ENCODE assay signal across 29 cellular contexts in the genomic region with DNA sequence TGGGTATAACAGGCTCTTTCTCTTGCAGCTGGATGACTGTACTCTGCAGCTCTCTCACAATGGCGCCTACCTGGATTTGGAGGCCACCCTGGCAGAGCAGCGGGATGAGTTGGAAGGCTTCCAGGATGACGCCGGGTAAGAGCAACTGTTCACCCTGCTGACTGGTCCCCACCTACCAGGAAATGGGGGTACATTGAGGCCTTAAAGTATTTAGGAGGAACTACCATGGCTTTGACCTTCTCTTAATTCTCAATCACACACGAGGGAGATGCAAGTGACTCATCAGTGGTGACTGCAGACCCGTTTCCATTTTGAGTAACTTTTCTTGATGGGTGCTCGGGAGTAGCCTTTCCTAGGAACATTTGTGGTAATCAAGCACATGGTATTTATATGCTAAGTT. TPM values are rescaled to one million over a fixed set of nuclear protein-coding genes. Genes with fewer than 3 reads are reported as not detected.
DNase-seq lines count a peak whose midpoint lies in the region; ATAC-seq, FAIRE-seq and TF ChIP-seq lines count a peak whose summit lies in the region.
"Had no signal": no experiment of that assay in that cellular context is flagged by ENCODE, and none has a peak within 500 bp of the region (broad histone marks: within the 10 kb centered on the region; RNA-seq: fewer than 3 reads in every experiment).

No MANE protein-coding gene starts in this region.

- intact Hi-C loops in MCF 10A (cut with micrococcal nuclease) (no loop called here), breast epithelium (cut with DNase I; ENCODE audit: low total_unique reads) (no loop called here), Calu3 (cut with micrococcal nuclease; ENCODE audit: unreplicated experiment) (no loop called here)

- H3K27me3 Mint-ChIP-seq in MCF 10A (ENCODE audit: insufficient read depth, unreplicated experiment), result no peaks in the 10 kb centered on the region
- H3K27me3 Mint-ChIP-seq in Calu3 (ENCODE audit: unreplicated experiment), result no peaks in the 10 kb centered on the region
- H3K27me3 Mint-ChIP-seq: brain; CD4-positive, CD25-positive, alpha-beta regulatory T cell had no signal

- peaks cover 12% of the 10 kb centered on the region for H3K36me3 Mint-ChIP-seq in MCF 10A (ENCODE audit: insufficient read depth, unreplicated experiment)
- no peaks in the 10 kb centered on the region for H3K36me3 Mint-ChIP-seq in Calu3 (ENCODE audit: insufficient read depth, unreplicated experiment)
- H3K36me3 Mint-ChIP-seq: CD4-positive, CD25-positive, alpha-beta regulatory T cell; natural killer cell; stimulated activated effector memory CD8-positive, alpha-beta T cell treated with anti-CD3 and anti-CD28 coated beads, Interleukin-12 subunit alpha, Interleukin-12 subunit beta, amount 100 ng/mL, for 72 hours had no signal

- H3K36me3 ChIP-seq in breast epithelium, result no peaks in the 10 kb centered on the region
- H3K36me3 ChIP-seq: upper lobe of right lung had no signal

- no peaks in the 10 kb centered on the region for H3K27me3 ChIP-seq in breast epithelium
- H3K27me3 ChIP-seq: dorsolateral prefrontal cortex had no signal

- BruUV-seq in MCF 10A (replicated peaks; lab: Mats Ljungman, UMichigan) (no TSS peak), Calu3 (replicated peaks; lab: Mats Ljungman, UMichigan) (no TSS peak)

- DNase-seq in MCF 10A (ENCODE audit: unreplicated experiment) (peak; percentile 31), breast epithelium (ENCODE audit: low spot score in 2 of 2) (no peak), RCC 7860 (ENCODE audit: low spot score) (peak; percentile 29), epithelial cell of prostate (ENCODE audit: low read depth, low spot score) (no peak), Calu3 (no peak)
- DNase-seq: activated CD4-positive, CD25-positive, alpha-beta regulatory T cell; activated naive CD4-positive, alpha-beta T cell treated with Interleukin-2 at 50 U/mL for 16 hours; CD4-positive, CD25-positive, alpha-beta regulatory T cell; dorsolateral prefrontal cortex; H9; Kasumi-1; left cardiac atrium; natural killer cell; NCI-H446 treated with DMSO at 0.1 percent for 48 hours; NCI-H774; nucleus accumbens; T-helper 1 cell; upper lobe of right lung had no signal

- no peak for TF ChIP-seq POLR2A in breast epithelium (IDR thresholded peaks at IDR 0.05)

- H3K4me1 Mint-ChIP-seq in MCF 10A (ENCODE audit: insufficient read depth, unreplicated experiment) (peaks cover 13% of the 10 kb centered on the region), Calu3 (ENCODE audit: low read depth, unreplicated experiment) (peaks cover 21% of the 10 kb centered on the region)
- H3K4me1 Mint-ChIP-seq: CD4-positive, CD25-positive, alpha-beta regulatory T cell; natural killer cell; stimulated activated effector memory CD8-positive, alpha-beta T cell treated with anti-CD3 and anti-CD28 coated beads, Interleukin-12 subunit alpha, Interleukin-12 subunit beta, amount 100 ng/mL, for 72 hours had no signal

- FAIRE-seq in RCC 7860 (lab: Jason Lieb, UNC), result no peak
- FAIRE-seq: A204.1, endometrium had no signal

- no peak for ATAC-seq in HG03196 (IDR thresholded peaks at IDR 0.05; ENCODE audit: unreplicated experiment)
- no peak for ATAC-seq in GM19463 (IDR thresholded peaks at IDR 0.05; ENCODE audit: unreplicated experiment)
- ATAC-seq in GM21619 (IDR thresholded peaks at IDR 0.05; ENCODE audit: unreplicated experiment), result no peak
- ATAC-seq: natural killer cell, upper lobe of right lung had no signal

- no peaks in the 10 kb centered on the region for H3K4me1 ChIP-seq in breast epithelium
- H3K4me1 ChIP-seq: upper lobe of right lung had no signal

- peak overlapping the region; percentile 63 for H3K27ac Mint-ChIP-seq in MCF 10A (ENCODE audit: low read depth, unreplicated experiment)
- no peak overlapping the region for H3K27ac Mint-ChIP-seq in Calu3 (ENCODE audit: unreplicated experiment)
- H3K27ac Mint-ChIP-seq: activated T-helper 1 cell treated with anti-CD3 and anti-CD28 coated beads, Interleukin-12 subunit alpha, Interleukin-12 subunit beta, Interleukin-2, Interleukin-4 antibody, amounts not matched to agents 30 ng/mL and 10 ng/mL and 1 ng/mL, durations not matched to agents 14 hours and 24 hours and 36 hours; CD4-positive, CD25-positive, alpha-beta regulatory T cell; H9; natural killer cell; stimulated activated effector memory CD8-positive, alpha-beta T cell treated with anti-CD3 and anti-CD28 coated beads, Interleukin-12 subunit alpha, Interleukin-12 subunit beta, amount 100 ng/mL, for 72 hours had no signal

- H3K9me3 Mint-ChIP-seq in MCF 10A (ENCODE audit: unreplicated experiment) (no peaks in the 10 kb centered on the region), Calu3 (ENCODE audit: low read depth, unreplicated experiment) (no peaks in the 10 kb centered on the region)
- H3K9me3 Mint-ChIP-seq: activated T-helper 1 cell treated with anti-CD3 and anti-CD28 coated beads, Interleukin-12 subunit alpha, Interleukin-12 subunit beta, Interleukin-2, Interleukin-4 antibody, amounts not matched to agents 30 ng/mL and 10 ng/mL and 1 ng/mL, durations not matched to agents 14 hours and 24 hours and 36 hours; H9; natural killer cell; stimulated activated effector memory CD8-positive, alpha-beta T cell treated with anti-CD3 and anti-CD28 coated beads, Interleukin-12 subunit alpha, Interleukin-12 subunit beta, amount 100 ng/mL, for 72 hours had no signal

- no peak for TF ChIP-seq CTCF in MCF 10A (IDR thresholded peaks at IDR 0.05; ENCODE audit: unreplicated experiment)
- TF ChIP-seq CTCF in breast epithelium (IDR thresholded peaks at IDR 0.05), result no peak
- no peak for TF ChIP-seq CTCF in Calu3 (IDR thresholded peaks at IDR 0.05; ENCODE audit: unreplicated experiment)

- CTCF ChIA-PET in MCF 10A (lab: Yijun Ruan, JAX) (interaction anchor here (0.6 kb wide), 1 partner anchor 21 kb away, joined by 3 read pairs; no protein-coding TSS in a partner anchor), Calu3 (lab: Charles Lee) (interaction anchor here (0.6 kb wide), 1 partner anchor 338 kb away, joined by 3 read pairs; no protein-coding TSS in a partner anchor)

- H3K4me3 Mint-ChIP-seq in MCF 10A (ENCODE audit: unreplicated experiment), result no peak overlapping the region
- no peak overlapping the region for H3K4me3 Mint-ChIP-seq in Calu3 (ENCODE audit: low read depth, unreplicated experiment)
- H3K4me3 Mint-ChIP-seq: activated T-helper 1 cell treated with anti-CD3 and anti-CD28 coated beads, Interleukin-12 subunit alpha, Interleukin-12 subunit beta, Interleukin-2, Interleukin-4 antibody, amounts not matched to agents 30 ng/mL and 10 ng/mL and 1 ng/mL, durations not matched to agents 14 hours and 24 hours and 36 hours; brain; CD4-positive, CD25-positive, alpha-beta regulatory T cell; H9; natural killer cell; stimulated activated effector memory CD8-positive, alpha-beta T cell treated with anti-CD3 and anti-CD28 coated beads, Interleukin-12 subunit alpha, Interleukin-12 subunit beta, amount 100 ng/mL, for 72 hours had no signal

- H3K4me3 ChIP-seq in breast epithelium, result no peak overlapping the region
- H3K4me3 ChIP-seq: dorsolateral prefrontal cortex, lung, upper lobe of right lung had no signal

- H3K9me3 ChIP-seq in breast epithelium, result no peaks in the 10 kb centered on the region
- H3K9me3 ChIP-seq: upper lobe of right lung had no signal

- POLR2A ChIA-PET in MCF 10A (lab: Yijun Ruan, JAX), result no interaction called here

- H3K27ac ChIP-seq in breast epithelium (no peak overlapping the region), epithelial cell of prostate (peak overlapping the region; percentile 35)
- H3K27ac ChIP-seq: dorsolateral prefrontal cortex, RWPE1, upper lobe of right lung had no signal

RNA-seq across cellular contexts. Expression of a gene that starts 58.0 kb away (rescaled TPM):
- 5.0 and 5.3 TPM in 2 replicates for total RNA-seq in MCF 10A (2022)
- total RNA-seq in breast epithelium, result 10 to 100 TPM in 2 of 3 donors, 1 to 10 TPM in 1; 1.9 to 13.1 (median 13.0) TPM
- total RNA-seq in Calu3 (2022), result 1.4 and 2.9 TPM in 2 replicates
- total RNA-seq: activated T-helper 1 cell treated with anti-CD3 and anti-CD28 coated beads, Interleukin-12 subunit alpha, Interleukin-12 subunit beta, Interleukin-2, Interleukin-4 antibody, amounts not matched to agents 30 ng/mL and 10 ng/mL and 1 ng/mL, durations not matched to agents 14 hours and 24 hours and 36 hours; CD4-positive, CD25-positive, alpha-beta regulatory T cell; mononuclear cell; natural killer cell had no signal

Comparison
In these comparisons a context has a peak if more than half of its experiments do, and no peak if none do; other contexts are left out.
1. DNase-seq: peak in MCF 10A (single experiment) and RCC 7860 (single experiment); none in breast epithelium (0 of 2), epithelial cell of prostate (single experiment) and Calu3 (single experiment).